ENCODE assay signal across 9 cellular contexts in the genomic region with DNA sequence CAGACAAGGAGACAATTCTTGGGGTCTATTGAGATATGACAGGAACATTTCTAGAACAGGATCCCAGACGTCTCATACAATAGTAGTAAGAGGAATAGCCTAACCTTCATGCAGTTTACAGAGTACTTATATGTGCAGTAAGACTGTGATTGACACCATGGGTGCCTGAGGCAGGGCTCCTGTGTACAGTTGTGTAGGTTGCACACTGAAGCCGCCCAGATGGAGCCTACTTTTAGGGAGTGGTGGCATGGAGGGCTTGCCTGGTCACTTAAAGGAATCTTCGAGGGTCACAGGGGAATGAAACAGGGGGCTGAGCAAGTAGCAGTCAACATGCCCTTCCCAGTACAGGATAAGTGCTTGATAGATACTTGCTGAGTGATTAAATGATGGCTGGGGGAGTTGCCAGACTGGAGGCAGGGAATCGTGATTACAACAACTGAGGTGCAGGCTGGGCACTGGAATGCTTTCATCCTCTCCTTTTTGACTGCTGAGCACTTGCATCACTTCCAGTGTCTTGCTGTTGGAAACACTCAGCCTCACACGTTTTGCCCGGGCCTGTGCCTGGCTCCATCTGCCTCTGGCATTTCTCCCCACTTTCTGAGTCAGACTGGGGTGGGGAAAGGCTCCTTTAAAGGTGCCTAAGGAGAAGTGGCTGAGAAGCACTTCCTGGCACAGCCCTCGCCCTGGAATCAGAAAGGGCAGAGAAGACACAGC.
DNase-seq lines count a peak whose midpoint lies in the region; ATAC-seq and TF ChIP-seq lines count a peak whose summit lies in the region.
"Had no signal": no experiment of that assay in that cellular context is flagged by ENCODE, and none has a peak within 500 bp of the region (broad histone marks: within the 10 kb centered on the region; RNA-seq: fewer than 3 reads in every experiment).

No MANE protein-coding gene starts in this region.

- H3K9me3 ChIP-seq in esophagus muscularis mucosa, result no peaks in the 10 kb centered on the region

- H3K27me3 ChIP-seq in BJ (ENCODE audit: control insufficient read depth, insufficient read depth, low read length) (no peaks in the 10 kb centered on the region), esophagus muscularis mucosa (no peaks in the 10 kb centered on the region)

- no peak for TF ChIP-seq POLR2A in esophagus muscularis mucosa (IDR thresholded peaks at IDR 0.05; ENCODE audit: low read depth)
- TF ChIP-seq POLR2A in GM18505 (IDR thresholded peaks at IDR 0.05; ENCODE audit: borderline replicate concordance, extremely low read depth, insufficient read depth, insufficient read length), result no peak

- intact Hi-C loops in esophagus muscularis mucosa (cut with DNase I), result loop anchor here (5.0 to 10.0 kb wide), 2 partner anchors 53 to 91 kb away; no protein-coding TSS in a partner anchor

- TF ChIP-seq EP300 in esophagus muscularis mucosa (IDR thresholded peaks at IDR 0.05), result peak; percentile 26

- peak; percentile 99 for ATAC-seq in omental fat pad (ENCODE audit: low FRiP score)
- no peak for ATAC-seq in GM18505 (IDR thresholded peaks at IDR 0.05; ENCODE audit: unreplicated experiment)
- no peak for ATAC-seq in HG03432 (IDR thresholded peaks at IDR 0.05; ENCODE audit: unreplicated experiment)
- ATAC-seq in GM21528 (IDR thresholded peaks at IDR 0.05; ENCODE audit: low FRiP score, unreplicated experiment), result no peak

- POLR2A ChIA-PET in BJ (lab: Charles Lee), result no interaction called here

- 39% methylated on average over 7 of the region's 7 CpGs for WGBS in esophagus muscularis mucosa

- peak; percentile 80 for DNase-seq in BJ (ENCODE audit: low read depth)
- peak; percentile 14 for DNase-seq in RKO (ENCODE audit: low spot score)
- DNase-seq in esophagus muscularis mucosa (ENCODE audit: extremely low spot score), result no peak
- peak; percentile 40 for DNase-seq in omental fat pad (ENCODE audit: low spot score)
- no peak for DNase-seq in stimulated activated CD4-positive, alpha-beta T cell treated with anti-CD3 and anti-CD28 coated beads, Interleukin-2, amount 100 ng/mL, for 48 hours
- DNase-seq: NCI-H2171 had no signal

- CTCF ChIA-PET in BJ (lab: Yijun Ruan, JAX), result interaction anchor here (0.9 to 1.4 kb wide), 4 partner anchors 31 to 230 kb away, joined by 3 to 6 read pairs (median 4); no protein-coding TSS in a partner anchor

- H3K27ac ChIP-seq in esophagus muscularis mucosa (replicated peaks in 1 of 4), result peak overlapping the region; percentile 76 to 79 (median 77)

- H3K4me3 ChIP-seq in BJ (ENCODE audit: low read depth, low read length) (no peak overlapping the region), esophagus muscularis mucosa (no peak overlapping the region)

- TF ChIP-seq CTCF in BJ (IDR thresholded peaks at IDR 0.05; ENCODE audit: insufficient read depth, low read depth, low read length) (no peak), esophagus muscularis mucosa (IDR thresholded peaks at IDR 0.05) (no peak), omental fat pad (IDR thresholded peaks at IDR 0.05) (no peak)

- H3K36me3 ChIP-seq in BJ (ENCODE audit: control insufficient read depth, insufficient read depth, low read length) (no peaks in the 10 kb centered on the region), esophagus muscularis mucosa (no peaks in the 10 kb centered on the region)

- H3K4me1 ChIP-seq in esophagus muscularis mucosa, result peaks cover 3 to 14% (median 14%) of the 10 kb centered on the region in 4 donors

Comparison
In these comparisons a context has a peak if more than half of its experiments do, and no peak if none do; other contexts are left out.
1. DNase-seq: peak in BJ (single experiment), RKO (single experiment) and omental fat pad (single experiment); none in esophagus muscularis mucosa (single experiment) and stimulated activated CD4-positive, alpha-beta T cell treated with anti-CD3 and anti-CD28 coated beads, Interleukin-2, amount 100 ng/mL, for 48 hours (0 of 2).